In genomic region chr13:97249797-97250495, GRCh38 we compare ENCODE assay signal across 1 cellular context.
TF ChIP-seq lines count a peak whose summit lies in the region.

No MANE protein-coding gene starts in this region.

TF ChIP-seq in K562, 482 proteins besides CTCF, POLR2A, EP300 and RAD21 (continued from another document):
- TF ChIP-seq ZNF592 (IDR thresholded peaks at IDR 0.05) (no peak), RUNX1 (IDR thresholded peaks at IDR 0.05; ENCODE audit: low read depth) (no peak), CBX2 (IDR thresholded peaks at IDR 0.05; ENCODE audit: insufficient read depth, low read length, poor library complexity, severe bottlenecking) (no peak), GABPB2 (CRISPR knock-in tag; conservative IDR thresholded peaks at IDR 0.05) (no peak), USF1 (CRISPR knock-in tag; IDR thresholded peaks at IDR 0.05) (no peak), SRSF1 (IDR thresholded peaks at IDR 0.05; ENCODE audit: low read depth, low read length) (no peak)
